14 cellular contexts compared by ENCODE assay signal in the genomic region with DNA sequence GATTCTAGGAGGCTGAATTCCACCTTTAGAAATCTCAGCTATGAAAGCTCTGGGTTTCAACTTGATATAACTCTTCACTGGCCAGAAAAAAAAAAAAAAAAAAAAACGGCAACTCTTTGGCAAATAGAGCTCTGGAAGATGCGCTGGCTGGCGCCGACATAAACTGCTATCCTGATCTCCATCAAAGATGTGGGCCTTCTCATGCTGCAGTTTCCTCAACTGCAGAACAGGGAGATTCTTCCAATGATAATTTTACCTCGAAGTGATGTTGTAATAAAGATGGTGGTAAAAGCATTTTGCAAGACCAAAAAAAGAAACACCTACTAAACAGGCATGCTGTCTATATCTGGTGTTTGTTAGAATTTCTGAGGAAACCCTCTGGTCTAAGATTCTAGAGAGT. TPM values are rescaled to one million over a fixed set of nuclear protein-coding genes. Genes with fewer than 3 reads are reported as not detected.
DNase-seq lines count a peak whose midpoint lies in the region; ATAC-seq, FAIRE-seq and TF ChIP-seq lines count a peak whose summit lies in the region.
"Had no signal": no experiment of that assay in that cellular context is flagged by ENCODE, and none has a peak within 500 bp of the region (broad histone marks: within the 10 kb centered on the region; RNA-seq: fewer than 3 reads in every experiment).

No MANE protein-coding gene starts in this region.

- H3K4me1 Mint-ChIP-seq in activated naive CD4-positive, alpha-beta T cell treated with anti-CD3 and anti-CD28 coated beads, Interleukin-2, amount 50 U/mL, for 24 hours: peaks cover 100% of the 10 kb centered on the region
- peaks cover 88% of the 10 kb centered on the region for H3K4me1 Mint-ChIP-seq in dendritic cell treated with granulocyte-macrophage colony-stimulating factor and Interleukin-4, amounts not matched to agents 40 ng/mL and 50 ng/mL, for 4 days (ENCODE audit: low read depth)
- peaks cover 75 to 90% of the 10 kb centered on the region in 2 donors for H3K4me1 Mint-ChIP-seq in stimulated activated naive B cell treated with anti-CD40 and anti-IgM and Interleukin-4, amounts not matched to agents 10 μg/mL and 1 μg/mL and 100 μg/mL, for 72 hours

- intact Hi-C loops in dendritic cell treated with granulocyte-macrophage colony-stimulating factor and Interleukin-4, amounts not matched to agents 40 ng/mL and 50 ng/mL, for 4 days (cut with micrococcal nuclease): no loop called here

- no peaks in the 10 kb centered on the region for H3K36me3 ChIP-seq in SJSA1

- no peak for TF ChIP-seq CTCF in GM13977 (IDR thresholded peaks at IDR 0.05; ENCODE audit: extremely low read depth, insufficient read depth, missing control alignments)

- no peaks in the 10 kb centered on the region for H3K9me3 ChIP-seq in SJSA1 (replicated peaks)

- peak overlapping the region; percentile 82 for H3K27ac ChIP-seq in SJSA1

- H3K4me1 ChIP-seq in SJSA1 (replicated peaks): peaks cover 88% of the 10 kb centered on the region

- no peak for FAIRE-seq in GM12891 (lab: Jason Lieb, UNC)

- no peaks in the 10 kb centered on the region for H3K27me3 Mint-ChIP-seq in activated naive CD4-positive, alpha-beta T cell treated with anti-CD3 and anti-CD28 coated beads, Interleukin-2, amount 50 U/mL, for 24 hours
- no peaks in the 10 kb centered on the region for H3K27me3 Mint-ChIP-seq in dendritic cell treated with granulocyte-macrophage colony-stimulating factor and Interleukin-4, amounts not matched to agents 40 ng/mL and 50 ng/mL, for 4 days
- no peaks in the 10 kb centered on the region for H3K27me3 Mint-ChIP-seq in stimulated activated naive B cell treated with anti-CD40 and anti-IgM and Interleukin-4, amounts not matched to agents 10 μg/mL and 1 μg/mL and 100 μg/mL, for 72 hours

- in situ Hi-C loops in GM13977 (cut with MboI; ENCODE audit: low pct_unique_long_range_greater_than_20kb, low sequenced_read_pairs, unreplicated experiment): no loop called here

- no peak for DNase-seq in activated naive CD4-positive, alpha-beta T cell treated with anti-CD3 and anti-CD28 coated beads, Interleukin-2, amount 50 U/mL, for 16 hours
- DNase-seq in SJSA1 (ENCODE audit: low read depth in 1 of 2, low spot score in 2 of 2) (no peak), GM13977 (ENCODE audit: low spot score) (no peak), GM12891 (ENCODE audit: insufficient read length, low spot score) (no peak)
- no peak for DNase-seq in stimulated activated naive B cell treated with anti-CD40 and anti-IgM and Interleukin-4, amounts not matched to agents 10 μg/mL and 1 μg/mL and 100 μg/mL, for 72 hours
- no peak for DNase-seq in stimulated activated CD4-positive, alpha-beta T cell treated with anti-CD3 and anti-CD28 coated beads, Interleukin-2, amount 100 ng/mL, for 48 hours
- DNase-seq: DMS79 treated with DMSO at 0.1 percent for 48 hours; effector CD8-positive, alpha-beta T cell; midbrain; NCI-H526 treated with DMSO at 0.1 percent for 48 hours had no signal

- peak overlapping the region; percentile 26 for H3K4me3 Mint-ChIP-seq in activated naive CD4-positive, alpha-beta T cell treated with anti-CD3 and anti-CD28 coated beads, Interleukin-2, amount 50 U/mL, for 24 hours
- H3K4me3 Mint-ChIP-seq in dendritic cell treated with granulocyte-macrophage colony-stimulating factor and Interleukin-4, amounts not matched to agents 40 ng/mL and 50 ng/mL, for 4 days: no peak overlapping the region
- peak overlapping the region; percentile 29 to 41 for H3K4me3 Mint-ChIP-seq in stimulated activated naive B cell treated with anti-CD40 and anti-IgM and Interleukin-4, amounts not matched to agents 10 μg/mL and 1 μg/mL and 100 μg/mL, for 72 hours
- H3K4me3 Mint-ChIP-seq: brain had no signal

- ATAC-seq in stimulated activated naive B cell treated with anti-CD40 and anti-IgM and Interleukin-4, amounts not matched to agents 10 μg/mL and 1 μg/mL and 100 μg/mL, for 72 hours (replicated peaks): no peak

- H3K9me3 Mint-ChIP-seq in activated naive CD4-positive, alpha-beta T cell treated with anti-CD3 and anti-CD28 coated beads, Interleukin-2, amount 50 U/mL, for 24 hours: peaks cover 5% of the 10 kb centered on the region
- H3K9me3 Mint-ChIP-seq in dendritic cell treated with granulocyte-macrophage colony-stimulating factor and Interleukin-4, amounts not matched to agents 40 ng/mL and 50 ng/mL, for 4 days: peaks cover 9% of the 10 kb centered on the region
- H3K9me3 Mint-ChIP-seq in stimulated activated naive B cell treated with anti-CD40 and anti-IgM and Interleukin-4, amounts not matched to agents 10 μg/mL and 1 μg/mL and 100 μg/mL, for 72 hours: peaks cover 4 to 7% of the 10 kb centered on the region in 2 donors

- H3K27ac Mint-ChIP-seq in activated naive CD4-positive, alpha-beta T cell treated with anti-CD3 and anti-CD28 coated beads, Interleukin-2, amount 50 U/mL, for 24 hours: peak overlapping the region; percentile 71
- peak overlapping the region; percentile 97 for H3K27ac Mint-ChIP-seq in dendritic cell treated with granulocyte-macrophage colony-stimulating factor and Interleukin-4, amounts not matched to agents 40 ng/mL and 50 ng/mL, for 4 days
- peak overlapping the region; percentile 82 for H3K27ac Mint-ChIP-seq in stimulated activated naive B cell treated with anti-CD40 and anti-IgM and Interleukin-4, amounts not matched to agents 10 μg/mL and 1 μg/mL and 100 μg/mL, for 72 hours
- H3K27ac Mint-ChIP-seq: progenitor cell of endocrine pancreas had no signal

- TF ChIP-seq POLR2A in GM12891 (IDR thresholded peaks at IDR 0.05; ENCODE audit: low read depth, low read length): no peak

- H3K4me3 ChIP-seq in SJSA1: no peak overlapping the region

- no peaks in the 10 kb centered on the region for H3K27me3 ChIP-seq in SJSA1 (replicated peaks)

- peaks cover 5% of the 10 kb centered on the region for H3K36me3 Mint-ChIP-seq in activated naive CD4-positive, alpha-beta T cell treated with anti-CD3 and anti-CD28 coated beads, Interleukin-2, amount 50 U/mL, for 24 hours
- H3K36me3 Mint-ChIP-seq in dendritic cell treated with granulocyte-macrophage colony-stimulating factor and Interleukin-4, amounts not matched to agents 40 ng/mL and 50 ng/mL, for 4 days (ENCODE audit: low read depth): peaks cover 57% of the 10 kb centered on the region
- peaks cover 4 to 29% of the 10 kb centered on the region in 2 donors for H3K36me3 Mint-ChIP-seq in stimulated activated naive B cell treated with anti-CD40 and anti-IgM and Interleukin-4, amounts not matched to agents 10 μg/mL and 1 μg/mL and 100 μg/mL, for 72 hours
- H3K36me3 Mint-ChIP-seq: brain had no signal

TF ChIP-seq in GM12891, 5 proteins besides CTCF, POLR2A, EP300 and RAD21:
- TF ChIP-seq TAF1 (IDR thresholded peaks at IDR 0.05; ENCODE audit: low read depth, low read length) (no peak), PAX5 (IDR thresholded peaks at IDR 0.05; ENCODE audit: insufficient read depth, low read length, severe bottlenecking) (no peak), POU2F2 (IDR thresholded peaks at IDR 0.05; ENCODE audit: low read depth, low read length) (no peak), POLR2AphosphoS5 (IDR thresholded peaks at IDR 0.05; ENCODE audit: low read depth, low read length) (no peak), SPI1 (IDR thresholded peaks at IDR 0.05; ENCODE audit: low read depth, low read length) (no peak)

RNA-seq across cellular contexts. Expression of a gene that starts 20.2 kb away (rescaled TPM):
- total RNA-seq in SJSA1 (2014; rRNA removed; shearing (Covaris generic)): 8.4 and 10.7 TPM in 2 replicates
- 22.0 TPM for polyA plus RNA-seq in GM12891 (2012; ENCODE audit: low read depth, missing spikeins)
- total RNA-seq: progenitor cell of endocrine pancreas had no signal
